1 cellular context compared by ENCODE assay signal in genomic region chr11:569273-569885, GRCh38.
TF ChIP-seq lines count a peak whose summit lies in the region.

No MANE protein-coding gene starts in this region.

TF ChIP-seq in K562, 482 proteins besides CTCF, POLR2A, EP300 and RAD21 (continued from another document):
- TF ChIP-seq RNF219 (CRISPR knock-in tag; IDR thresholded peaks at IDR 0.05), result no peak
- peak; percentile 13 for TF ChIP-seq RBFOX2 (IDR thresholded peaks at IDR 0.05; ENCODE audit: low read depth, low read length)
- TF ChIP-seq KHSRP (IDR thresholded peaks at IDR 0.05), result no peak
- no peak for TF ChIP-seq ZNF224 (CRISPR knock-in tag; IDR thresholded peaks at IDR 0.05)
- no peak for TF ChIP-seq ZNF764 (CRISPR knock-in tag; IDR thresholded peaks at IDR 0.05; ENCODE audit: low read depth)
- no peak for TF ChIP-seq ZBTB17 (CRISPR knock-in tag; IDR thresholded peaks at IDR 0.05)
- no peak for TF ChIP-seq ELF4 (CRISPR knock-in tag; IDR thresholded peaks at IDR 0.05)
- no peak for TF ChIP-seq GTF3C2 (IDR thresholded peaks at IDR 0.05; ENCODE audit: borderline replicate concordance, extremely low read depth, insufficient read length)
- no peak for TF ChIP-seq FOXK1 (CRISPR knock-in tag; IDR thresholded peaks at IDR 0.05; ENCODE audit: borderline replicate concordance)
- TF ChIP-seq FOXP1 (CRISPR knock-in tag; IDR thresholded peaks at IDR 0.05), result no peak
- TF ChIP-seq CGGBP1 (CRISPR knock-in tag; IDR thresholded peaks at IDR 0.05), result no peak
- no peak for TF ChIP-seq SMARCA5 (IDR thresholded peaks at IDR 0.05)
- no peak for TF ChIP-seq FOXJ3 (CRISPR knock-in tag; IDR thresholded peaks at IDR 0.05)
- no peak for TF ChIP-seq ZNF280B (CRISPR knock-in tag; IDR thresholded peaks at IDR 0.05)
- no peak for TF ChIP-seq BCL6 (CRISPR knock-in tag; IDR thresholded peaks at IDR 0.05)
- no peak for TF ChIP-seq TEAD4 (IDR thresholded peaks at IDR 0.05; ENCODE audit: low read length)
- TF ChIP-seq TEAD4 (CRISPR knock-in tag; IDR thresholded peaks at IDR 0.05; ENCODE audit: borderline replicate concordance), result no peak
- no peak for TF ChIP-seq TCF15 (CRISPR knock-in tag; IDR thresholded peaks at IDR 0.05)
- no peak for TF ChIP-seq HDAC1 (IDR thresholded peaks at IDR 0.05)
- TF ChIP-seq ZNF347 (CRISPR knock-in tag; IDR thresholded peaks at IDR 0.05; ENCODE audit: low read depth), result no peak
- no peak for TF ChIP-seq ZNF253 (CRISPR knock-in tag; conservative IDR thresholded peaks at IDR 0.05)
- TF ChIP-seq EP400 (IDR thresholded peaks at IDR 0.05), result no peak
- TF ChIP-seq SRSF7 (optimal IDR thresholded peaks at IDR 0.05; ENCODE audit: low read depth, low read length), result no peak
- TF ChIP-seq IRF9 (tag; IDR thresholded peaks at IDR 0.05), result no peak
TF ChIP-seq in K562: peak in this region for 7.
